In genomic region chr19:6550679-6551078, GRCh38 we compare ENCODE assay signal across 3 cellular contexts. TPM values are rescaled to one million over a fixed set of nuclear protein-coding genes. Genes with fewer than 3 reads are reported as not detected.
"Had no signal": no experiment of that assay in that cellular context is flagged by ENCODE, and none has a peak within 500 bp of the region (broad histone marks: within the 10 kb centered on the region; RNA-seq: fewer than 3 reads in every experiment).

No MANE protein-coding gene starts in this region.

RNA-seq across cellular contexts. Expression of gene CD70, which starts 40.3 kb away (rescaled TPM):
- total RNA-seq: cardiac muscle cell, Right ventricle myocardium superior had no signal
- polyA plus RNA-seq: cardiac muscle cell had no signal

RNA-seq across cellular contexts. Expression of gene TUBB4A, which starts 48.6 kb away (rescaled TPM):
- total RNA-seq: SJSA1 had no signal
